ENCODE assay signal across 1 cellular context in genomic region chr3:173301647-173302046, GRCh38.
TF ChIP-seq lines count a peak whose summit lies in the region.

No MANE protein-coding gene starts in this region.

TF ChIP-seq in GM23338, 12 proteins besides CTCF, POLR2A, EP300 and RAD21 (continued from another document):
- TF ChIP-seq ZNF462 (CRISPR knock-in tag; IDR thresholded peaks at IDR 0.05) (no peak), ETS1 (IDR thresholded peaks at IDR 0.05) (no peak), EZH2 (IDR thresholded peaks at IDR 0.05; ENCODE audit: low read depth, unreplicated experiment) (no peak), ZNF114 (CRISPR knock-in tag; IDR thresholded peaks at IDR 0.05) (no peak), NANOG (IDR thresholded peaks at IDR 0.05; ENCODE audit: borderline replicate concordance) (no peak), STAT1 (IDR thresholded peaks at IDR 0.05; ENCODE audit: unreplicated experiment) (no peak), REST (IDR thresholded peaks at IDR 0.05; ENCODE audit: unreplicated experiment) (no peak), POLR2AphosphoS5 (IDR thresholded peaks at IDR 0.05; ENCODE audit: low read depth) (no peak)
